Comparison of ENCODE assay signal across 22 cellular contexts in genomic region chr3:14943042-14943441, GRCh38. TPM values are rescaled to one million over a fixed set of nuclear protein-coding genes. Genes with fewer than 3 reads are reported as not detected.
DNase-seq lines count a peak whose midpoint lies in the region; ATAC-seq, FAIRE-seq and TF ChIP-seq lines count a peak whose summit lies in the region.
"Had no signal": no experiment of that assay in that cellular context is flagged by ENCODE, and none has a peak within 500 bp of the region (broad histone marks: within the 10 kb centered on the region; RNA-seq: fewer than 3 reads in every experiment).

No MANE protein-coding gene starts in this region.

- no peak for FAIRE-seq in GM12878 (lab: Jason Lieb, UNC)
- FAIRE-seq: HTR-8/SVneo, keratinocyte had no signal

- no peak for TF ChIP-seq RAD21 in GM12878 (IDR thresholded peaks at IDR 0.05; ENCODE audit: insufficient read depth, low read depth, low read length)

- no peaks in the 10 kb centered on the region for H4K20me1 ChIP-seq in GM12878 (ENCODE audit: control insufficient read depth, insufficient read depth)

- peaks cover 0 to 6% of the 10 kb centered on the region in 2 experiments; a peak in 3 of 4 replicates for H3K36me3 ChIP-seq in GM12878 (ENCODE audit: control insufficient read depth in 2 of 2, insufficient read depth in 2 of 2, low read length in 1 of 2)
- peaks cover 0 to 28% (median 16%) of the 10 kb centered on the region in 4 donors for H3K36me3 ChIP-seq in sigmoid colon
- no peaks in the 10 kb centered on the region for H3K36me3 ChIP-seq in aorta (ENCODE audit: control insufficient read depth in 1 of 2, insufficient read depth in 2 of 2, low read length in 1 of 2)
- H3K36me3 ChIP-seq: uterus had no signal

- ATAC-seq in GM18508 (IDR thresholded peaks at IDR 0.05; ENCODE audit: insufficient read depth, unreplicated experiment) = peak; percentile 40
- peak; percentile 32 for ATAC-seq in GM21786 (IDR thresholded peaks at IDR 0.05; ENCODE audit: unreplicated experiment)
- no peak for ATAC-seq in GM12878
- ATAC-seq in GM19035 (IDR thresholded peaks at IDR 0.05; ENCODE audit: unreplicated experiment) = no peak
- no peak for ATAC-seq in aorta (ENCODE audit: low FRiP score)
- ATAC-seq: natural killer cell treated with Interleukin-12 subunit alpha and Interleukin-12 subunit beta and Interleukin-15 and Interleukin-18, amount 100 ng/mL, for 72 hours had no signal

- TF ChIP-seq EP300 in GM12878 (IDR thresholded peaks at IDR 0.05; ENCODE audit: borderline replicate concordance in 1 of 2, control insufficient read depth in 1 of 2, low read depth in 2 of 2, low read length in 2 of 2) (peak in 1 of 2 experiments; percentile 44; a peak in 1 of 4 replicates), sigmoid colon (IDR thresholded peaks at IDR 0.05) (no peak)

- RAD21 ChIA-PET in GM12878 (lab: Charles Lee; ENCODE audit: unreplicated experiment) = no interaction called here

- SMC1A ChIA-PET in GM12878 (lab: Charles Lee; ENCODE audit: uncharacterized antibody, unreplicated experiment) = no interaction called here

- CTCF ChIA-PET in GM12878 (lab: Yijun Ruan, JAX) = interaction anchor here (0.8 to 1.0 kb wide), 3 partner anchors 11 to 162 kb away, joined by 3 read pairs; no protein-coding TSS in a partner anchor

- H3K4me1 ChIP-seq in GM12878 (ENCODE audit: control insufficient read depth, insufficient read depth, low read length) (no peaks in the 10 kb centered on the region; the same call in 1 of the 2 replicates), sigmoid colon (peaks cover 0 to 41% (median 24%) of the 10 kb centered on the region in 4 donors), aorta (ENCODE audit: control insufficient read depth in 1 of 2, insufficient read depth in 2 of 2, low read length in 2 of 2) (no peaks in the 10 kb centered on the region)

- H3K4me3 ChIP-seq in GM12878 = no peak overlapping the region
- no peak overlapping the region for H3K4me3 ChIP-seq in sigmoid colon
- H3K4me3 ChIP-seq in aorta (ENCODE audit: low read length in 2 of 2) = no peak overlapping the region
- H3K4me3 ChIP-seq: adrenal gland, dorsolateral prefrontal cortex, uterus had no signal

- in situ Hi-C loops in GM12878 (cut with MboI) = no loop called here

- H3K27ac ChIP-seq in GM12878 (ENCODE audit: control insufficient read depth, insufficient read depth) = no peak overlapping the region
- H3K27ac ChIP-seq in sigmoid colon = no peak overlapping the region
- H3K27ac ChIP-seq in aorta (ENCODE audit: low read depth in 1 of 2, low read length in 2 of 2) = no peak overlapping the region
- H3K27ac ChIP-seq: adrenal gland, C4-2B, epithelial cell of prostate, uterus had no signal

- H3K9me3 Mint-ChIP-seq in neural crest cell = no peaks in the 10 kb centered on the region
- H3K9me3 Mint-ChIP-seq: natural killer cell treated with Interleukin-12 subunit alpha and Interleukin-12 subunit beta and Interleukin-15 and Interleukin-18, amount 100 ng/mL, for 72 hours had no signal

- no peak for TF ChIP-seq POLR2A in GM12878 (IDR thresholded peaks at IDR 0.05; ENCODE audit: low read depth, low read length)
- TF ChIP-seq POLR2A in sigmoid colon (IDR thresholded peaks at IDR 0.05) = no peak

- POLR2A ChIA-PET in GM12878 (lab: Charles Lee) = no interaction called here

- intact Hi-C loops in GM12878 (cut with micrococcal nuclease; ENCODE audit: unreplicated experiment) = no loop called here
- intact Hi-C loops in sigmoid colon (cut with DNase I) = loop anchor here (10.0 kb wide), 3 partner anchors 288 to 818 kb away; partner anchors contain the start of genes CCDC174, CHCHD4, LSM3 and TMEM43
- intact Hi-C loops in aorta (cut with DNase I) = loop anchor here in 1 of 2 donors (10.0 kb wide), 1 partner anchor 262 kb away; the partner anchor contains the start of gene CAPN7

- TF ChIP-seq CTCF in GM12878 (IDR thresholded peaks at IDR 0.05 in 2 of 3, conservative IDR thresholded peaks at IDR 0.05 in 1 of 3; ENCODE audit: control insufficient read depth in 2 of 3, extremely low read depth in 1 of 3, insufficient read depth in 1 of 3, low read depth in 3 of 3, low read length in 3 of 3) (no peak), neural crest cell (conservative IDR thresholded peaks at IDR 0.05) (no peak), sigmoid colon (IDR thresholded peaks at IDR 0.05) (no peak)

- no peaks in the 10 kb centered on the region for H3K27me3 ChIP-seq in GM12878 (replicated peaks in 1 of 2; ENCODE audit: control insufficient read depth in 2 of 2, insufficient read depth in 2 of 2, low read length in 1 of 2)
- no peaks in the 10 kb centered on the region for H3K27me3 ChIP-seq in sigmoid colon
- no peaks in the 10 kb centered on the region for H3K27me3 ChIP-seq in aorta (ENCODE audit: control insufficient read depth in 1 of 2, insufficient read depth in 2 of 2, low read length in 1 of 2)
- H3K27me3 ChIP-seq: adrenal gland, dorsolateral prefrontal cortex, uterus had no signal

- no peaks in the 10 kb centered on the region for H3K27me3 Mint-ChIP-seq in neural crest cell (ENCODE audit: low read depth)
- H3K27me3 Mint-ChIP-seq: natural killer cell treated with Interleukin-12 subunit alpha and Interleukin-12 subunit beta and Interleukin-15 and Interleukin-18, amount 100 ng/mL, for 72 hours had no signal

- no TSS peak for BruUV-seq in GM12878 (replicated peaks; lab: Mats Ljungman, UMichigan)

- H2AFZ ChIP-seq in GM12878 (ENCODE audit: control insufficient read depth, low read depth, low read length) = no peak overlapping the region

- peaks cover 3% of the 10 kb centered on the region for H3K36me3 Mint-ChIP-seq in neural crest cell (ENCODE audit: low read depth)

- H3K4me3 Mint-ChIP-seq in neural crest cell = peak overlapping the region; percentile 35
- H3K4me3 Mint-ChIP-seq: natural killer cell treated with Interleukin-12 subunit alpha and Interleukin-12 subunit beta and Interleukin-15 and Interleukin-18, amount 100 ng/mL, for 72 hours had no signal

- peaks cover 23% of the 10 kb centered on the region for H3K79me2 ChIP-seq in GM12878 (ENCODE audit: control insufficient read depth, insufficient read depth, low read length)

- DNase-seq in GM12878 (ENCODE audit: low read depth, low spot score) (no peak), neural crest cell (ENCODE audit: low read depth, low spot score) (no peak), sigmoid colon (no peak), aorta (no peak)
- no peak for DNase-seq in activated naive CD4-positive, alpha-beta T cell treated with anti-CD3 and anti-CD28 coated beads, Interleukin-2, amount 50 U/mL, for 16 hours
- DNase-seq: activated CD4-positive, alpha-beta T cell treated with anti-CD3 and anti-CD28 coated beads for 4 hours; adrenal gland; DMS53; dorsolateral prefrontal cortex; foreskin fibroblast; NCI-H2107; posterior cingulate gyrus; stimulated activated CD4-positive, alpha-beta T cell treated with anti-CD3 and anti-CD28 coated beads, Interleukin-4, amount 100 ng/mL, for 24 hours; uterus had no signal

- H3K9me3 ChIP-seq in GM12878 (replicated peaks; ENCODE audit: control insufficient read depth, insufficient read depth, low read length) = no peaks in the 10 kb centered on the region
- no peaks in the 10 kb centered on the region for H3K9me3 ChIP-seq in sigmoid colon
- no peaks in the 10 kb centered on the region for H3K9me3 ChIP-seq in aorta (ENCODE audit: control insufficient read depth, low read length)
- H3K9me3 ChIP-seq: adrenal gland, uterus had no signal

- H3K9ac ChIP-seq in GM12878 (ENCODE audit: control insufficient read depth, insufficient read depth, low read length) = no peak overlapping the region

- peaks cover 37% of the 10 kb centered on the region for H3K4me1 Mint-ChIP-seq in neural crest cell

- H3K27ac Mint-ChIP-seq in neural crest cell (ENCODE audit: unreplicated experiment) = no peak overlapping the region
- H3K27ac Mint-ChIP-seq: natural killer cell treated with Interleukin-12 subunit alpha and Interleukin-12 subunit beta and Interleukin-15 and Interleukin-18, amount 100 ng/mL, for 72 hours had no signal

- no peak overlapping the region for H3K4me2 ChIP-seq in GM12878 (ENCODE audit: control insufficient read depth, insufficient read depth)

TF ChIP-seq in GM12878, 131 proteins besides CTCF, POLR2A, EP300 and RAD21 (continues in another document):
- TF ChIP-seq RFX5 (IDR thresholded peaks at IDR 0.05; ENCODE audit: low read depth, low read length) (no peak), ZNF217 (IDR thresholded peaks at IDR 0.05) (no peak), MEF2B (IDR thresholded peaks at IDR 0.05; ENCODE audit: partially characterized antibody, poor library complexity, severe bottlenecking) (no peak), ZBED1 (IDR thresholded peaks at IDR 0.05; ENCODE audit: borderline replicate concordance) (no peak)
- TF ChIP-seq, protein P1, sequence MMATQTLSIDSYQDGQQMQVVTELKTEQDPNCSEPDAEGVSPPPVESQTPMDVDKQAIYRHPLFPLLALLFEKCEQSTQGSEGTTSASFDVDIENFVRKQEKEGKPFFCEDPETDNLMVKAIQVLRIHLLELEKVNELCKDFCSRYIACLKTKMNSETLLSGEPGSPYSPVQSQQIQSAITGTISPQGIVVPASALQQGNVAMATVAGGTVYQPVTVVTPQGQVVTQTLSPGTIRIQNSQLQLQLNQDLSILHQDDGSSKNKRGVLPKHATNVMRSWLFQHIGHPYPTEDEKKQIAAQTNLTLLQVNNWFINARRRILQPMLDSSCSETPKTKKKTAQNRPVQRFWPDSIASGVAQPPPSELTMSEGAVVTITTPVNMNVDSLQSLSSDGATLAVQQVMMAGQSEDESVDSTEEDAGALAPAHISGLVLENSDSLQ (IDR thresholded peaks at IDR 0.05) = peak; percentile 76

RNA-seq across cellular contexts. Expression of gene NR2C2, which starts 4.3 kb away (rescaled TPM):
- total RNA-seq in GM12878 (2013; cell fraction: nucleolus; rRNA removed) = 159 and 163 TPM in 2 replicates
- 22.8 and 23.2 TPM in 2 replicates for total RNA-seq in GM12878 (2014; rRNA removed)
- total RNA-seq in GM12878 (2014; rRNA removed; fragmentation: Illumina TruSeq; extraction: Trizol) = 16.9 and 18.0 TPM in 2 replicates
- 28.2 and 30.3 TPM in 2 replicates for total RNA-seq in GM12878 (2021)
- 8.9 TPM for polyA plus RNA-seq in GM12878 (2011; ENCODE audit: low read depth)
- 18.6 and 20.3 TPM in 2 replicates for polyA plus RNA-seq in GM12878 (2011; rRNA removed)
- 12.8 and 14.0 TPM in 2 replicates for polyA plus RNA-seq in GM12878 (2011; cell fraction: cytosol; rRNA removed)
- 85.1 and 85.9 TPM in 2 replicates for polyA plus RNA-seq in GM12878 (2011; cell fraction: nucleus; rRNA removed)
- polyA plus RNA-seq in GM12878 (2012) = 12.6 and 14.3 TPM in 2 replicates
- polyA plus RNA-seq in GM12878 (2014; fragmentation: Illumina TruSeq; extraction: Trizol) = 19.7 and 22.1 TPM in 2 replicates
- polyA plus RNA-seq in GM12878 (2014; fragmentation: Nextera tagmentation; extraction: Ambion mirVana) = 1 to 10 TPM; 2.7 to 4.5 TPM
- 16.8 and 21.2 TPM in 2 replicates for polyA plus RNA-seq in GM12878 (2014; rRNA removed)
- polyA plus RNA-seq in GM12878 (2016; fragmentation: Nextera tagmentation; extraction: Ambion mirVana) = 10 to 100 TPM in 1 of 2 experiments, 1 to 10 TPM in 1; 7.3 to 16.1 TPM
- 34.5 and 35.7 TPM in 2 replicates for polyA minus RNA-seq in GM12878 (2011; rRNA and poly(A)+ RNA removed)
- polyA minus RNA-seq in GM12878 (2011; cell fraction: cytosol; rRNA and poly(A)+ RNA removed) = 10.7 and 18.3 TPM in 2 replicates
- polyA minus RNA-seq in GM12878 (2011; cell fraction: nucleus; rRNA and poly(A)+ RNA removed) = 37.5 and 70.9 TPM in 2 replicates
- total RNA-seq in neural crest cell = 34.4 and 37.7 TPM in 2 replicates
- 10 to 100 TPM; 34.2 to 68.4 (median 35.4) TPM for total RNA-seq in sigmoid colon
- polyA plus RNA-seq in sigmoid colon = 10 to 100 TPM in 1 of 3 donors, 1 to 10 TPM in 2; 3.6 to 14.1 (median 6.0) TPM
- 10 to 100 TPM; 51.8 to 55.7 TPM for total RNA-seq in aorta
- polyA plus RNA-seq in aorta = 10 to 100 TPM in 1 of 2 donors, 1 to 10 TPM in 1; 4.3 to 13.0 TPM

Comparison
In these comparisons a context has a peak if more than half of its experiments do, and no peak if none do; other contexts are left out.
1. ATAC-seq: peak in GM18508 (single experiment) and GM21786 (single experiment); none in GM12878 (single experiment), GM19035 (single experiment) and aorta (single experiment).